Comparison of ENCODE assay signal across 20 cellular contexts in genomic region chrX:64570204-64570603, GRCh38.
DNase-seq lines count a peak whose midpoint lies in the region; TF ChIP-seq lines count a peak whose summit lies in the region.
"Had no signal": no experiment of that assay in that cellular context is flagged by ENCODE, and none has a peak within 500 bp of the region (broad histone marks: within the 10 kb centered on the region; RNA-seq: fewer than 3 reads in every experiment).

No MANE protein-coding gene starts in this region.

- H3K9me3 ChIP-seq in NT2/D1 (ENCODE audit: insufficient read depth, low read length) (no peaks in the 10 kb centered on the region), endodermal cell (ENCODE audit: control insufficient read depth, low read length) (no peaks in the 10 kb centered on the region)
- H3K9me3 ChIP-seq: prostate gland had no signal

- H3K27ac Mint-ChIP-seq in endodermal cell (no peak overlapping the region), progenitor cell of endocrine pancreas (no peak overlapping the region)
- no peak overlapping the region for H3K27ac Mint-ChIP-seq in activated CD4-positive, alpha-beta T cell treated with anti-CD3 and anti-CD28 coated beads, Interleukin-2, amount 10 ng/mL, durations not matched to agents 7 days and 5 days
- H3K27ac Mint-ChIP-seq: naive thymus-derived CD8-positive, alpha-beta T cell had no signal

- H3K27ac ChIP-seq in endodermal cell (ENCODE audit: low read depth, low read length) = no peak overlapping the region
- H3K27ac ChIP-seq: 22Rv1; BLaER1 treated with 17β-estradiol and CSF1 and Interleukin-3, amounts not matched to agents 10 nM and 100 nM; prostate gland; tibial nerve had no signal

- DNase-seq in DMS 273 (lab: John Stamatoyannopoulos, UW; ENCODE audit: unreplicated experiment) (peak; percentile 14), DMS 273 treated with DMSO at 0.1 percent for 48 hours (lab: John Stamatoyannopoulos, UW) (no peak), NT2/D1 (ENCODE audit: low read depth, low spot score) (peak; percentile 30), endodermal cell (peak; percentile 49), progenitor cell of endocrine pancreas (ENCODE audit: low spot score, unreplicated experiment) (no peak), GM19238 (ENCODE audit: insufficient read length, low spot score) (no peak), SK-N-DZ (ENCODE audit: low spot score) (no peak)
- DNase-seq in activated CD4-positive, alpha-beta T cell treated with anti-CD3 and anti-CD28 coated beads, Interleukin-2, amount 10 ng/mL, durations not matched to agents 7 days and 5 days = no peak
- DNase-seq: activated CD4-positive, alpha-beta T cell treated with anti-CD3 and anti-CD28 coated beads for 1 hour; aorta; naive thymus-derived CD8-positive, alpha-beta T cell; NCI-H187; NCI-H510A treated with DMSO at 0.1 percent for 48 hours; stimulated activated CD4-positive, alpha-beta T cell treated with anti-CD3 and anti-CD28 coated beads, Interleukin-12 subunit alpha, Interleukin-12 subunit beta, amount 100 ng/mL, for 4 hours; T-helper 2 cell had no signal

- no peaks in the 10 kb centered on the region for H3K36me3 ChIP-seq in NT2/D1 (ENCODE audit: insufficient read depth, insufficient read length, low read length)
- H3K36me3 ChIP-seq in endodermal cell (ENCODE audit: control insufficient read depth, insufficient read depth, low read length) = no peaks in the 10 kb centered on the region
- H3K36me3 ChIP-seq: BLaER1 treated with 17β-estradiol and CSF1 and Interleukin-3, amounts not matched to agents 10 nM and 100 nM; prostate gland; tibial nerve had no signal

- H3K27me3 ChIP-seq in NT2/D1 (ENCODE audit: insufficient read depth, insufficient read length) (no peaks in the 10 kb centered on the region), endodermal cell (ENCODE audit: control insufficient read depth, insufficient read depth, low read length, poor library complexity, severe bottlenecking) (no peaks in the 10 kb centered on the region)
- H3K27me3 ChIP-seq: tibial nerve had no signal

- CTCF ChIA-PET in activated CD4-positive, alpha-beta T cell treated with anti-CD3 and anti-CD28 coated beads, Interleukin-2, amount 10 ng/mL, durations not matched to agents 7 days and 5 days (lab: Charles Lee) = interaction anchor here (0.8 kb wide), 1 partner anchor 9 kb away, joined by 3 read pairs; no protein-coding TSS in a partner anchor

- no peaks in the 10 kb centered on the region for H3K4me1 Mint-ChIP-seq in endodermal cell
- H3K4me1 Mint-ChIP-seq in progenitor cell of endocrine pancreas (ENCODE audit: low read depth) = no peaks in the 10 kb centered on the region
- no peaks in the 10 kb centered on the region for H3K4me1 Mint-ChIP-seq in activated CD4-positive, alpha-beta T cell treated with anti-CD3 and anti-CD28 coated beads, Interleukin-2, amount 10 ng/mL, durations not matched to agents 7 days and 5 days
- H3K4me1 Mint-ChIP-seq: naive thymus-derived CD8-positive, alpha-beta T cell had no signal

- H3K9me3 Mint-ChIP-seq in endodermal cell = peaks cover 69% of the 10 kb centered on the region
- peaks cover 22% of the 10 kb centered on the region for H3K9me3 Mint-ChIP-seq in progenitor cell of endocrine pancreas (ENCODE audit: low read depth)
- H3K9me3 Mint-ChIP-seq in activated CD4-positive, alpha-beta T cell treated with anti-CD3 and anti-CD28 coated beads, Interleukin-2, amount 10 ng/mL, durations not matched to agents 7 days and 5 days = peaks cover 2% of the 10 kb centered on the region
- H3K9me3 Mint-ChIP-seq: stimulated activated memory B cell treated with anti-CD40 and anti-IgM and Interleukin-4, amounts not matched to agents 10 μg/mL and 1 μg/mL and 100 μg/mL, for 72 hours had no signal

- no peak overlapping the region for H3K4me3 Mint-ChIP-seq in endodermal cell
- H3K4me3 Mint-ChIP-seq in progenitor cell of endocrine pancreas (ENCODE audit: low read depth) = no peak overlapping the region
- H3K4me3 Mint-ChIP-seq in activated CD4-positive, alpha-beta T cell treated with anti-CD3 and anti-CD28 coated beads, Interleukin-2, amount 10 ng/mL, durations not matched to agents 7 days and 5 days = no peak overlapping the region
- H3K4me3 Mint-ChIP-seq: naive thymus-derived CD8-positive, alpha-beta T cell; stimulated activated memory B cell treated with anti-CD40 and anti-IgM and Interleukin-4, amounts not matched to agents 10 μg/mL and 1 μg/mL and 100 μg/mL, for 72 hours had no signal

- H3K4me1 ChIP-seq in NT2/D1 (ENCODE audit: insufficient read depth, insufficient read length) = no peaks in the 10 kb centered on the region
- no peaks in the 10 kb centered on the region for H3K4me1 ChIP-seq in endodermal cell (ENCODE audit: control insufficient read depth, insufficient read depth, low read length)
- H3K4me1 ChIP-seq: BLaER1 treated with 17β-estradiol and CSF1 and Interleukin-3, amounts not matched to agents 10 nM and 100 nM; prostate gland; tibial nerve had no signal

- H3K4me3 ChIP-seq in NT2/D1 (ENCODE audit: insufficient read length, low read depth) (no peak overlapping the region), endodermal cell (ENCODE audit: low read length) (no peak overlapping the region)
- H3K4me3 ChIP-seq: BLaER1 treated with 17β-estradiol and CSF1 and Interleukin-3, amounts not matched to agents 10 nM and 100 nM; prostate gland; tibial nerve had no signal

- H3K36me3 Mint-ChIP-seq in endodermal cell (ENCODE audit: low read depth) = no peaks in the 10 kb centered on the region
- H3K36me3 Mint-ChIP-seq in progenitor cell of endocrine pancreas (ENCODE audit: insufficient read depth) = no peaks in the 10 kb centered on the region
- H3K36me3 Mint-ChIP-seq in activated CD4-positive, alpha-beta T cell treated with anti-CD3 and anti-CD28 coated beads, Interleukin-2, amount 10 ng/mL, durations not matched to agents 7 days and 5 days (ENCODE audit: low read depth) = no peaks in the 10 kb centered on the region

- no peak overlapping the region for H3K9ac ChIP-seq in NT2/D1 (ENCODE audit: insufficient read length, low read depth)
- H3K9ac ChIP-seq in endodermal cell (ENCODE audit: extremely low read depth, low read length, poor library complexity, severe bottlenecking) = no peak overlapping the region
- H3K9ac ChIP-seq: BLaER1 treated with 17β-estradiol and CSF1 and Interleukin-3, amounts not matched to agents 10 nM and 100 nM had no signal

- peak; percentile 78 for TF ChIP-seq CTCF in endodermal cell (conservative IDR thresholded peaks at IDR 0.05)
- TF ChIP-seq CTCF in progenitor cell of endocrine pancreas (IDR thresholded peaks at IDR 0.05; ENCODE audit: unreplicated experiment) = peak; percentile 51

- POLR2A ChIA-PET in activated CD4-positive, alpha-beta T cell treated with anti-CD3 and anti-CD28 coated beads, Interleukin-2, amount 10 ng/mL, durations not matched to agents 7 days and 5 days (lab: Charles Lee) = no interaction called here

- H3K27me3 Mint-ChIP-seq in endodermal cell (ENCODE audit: insufficient read depth) (no peaks in the 10 kb centered on the region), progenitor cell of endocrine pancreas (no peaks in the 10 kb centered on the region)
- H3K27me3 Mint-ChIP-seq in activated CD4-positive, alpha-beta T cell treated with anti-CD3 and anti-CD28 coated beads, Interleukin-2, amount 10 ng/mL, durations not matched to agents 7 days and 5 days = no peaks in the 10 kb centered on the region
- H3K27me3 Mint-ChIP-seq: naive thymus-derived CD8-positive, alpha-beta T cell; stimulated activated memory B cell treated with anti-CD40 and anti-IgM and Interleukin-4, amounts not matched to agents 10 μg/mL and 1 μg/mL and 100 μg/mL, for 72 hours had no signal

Comparison
In these comparisons a context has a peak if more than half of its experiments do, and no peak if none do; other contexts are left out.
1. DNase-seq: peak in DMS 273 (single experiment), NT2/D1 (single experiment) and endodermal cell (single experiment); none in DMS 273 treated with DMSO at 0.1 percent for 48 hours (single experiment), progenitor cell of endocrine pancreas (single experiment), GM19238 (single experiment), activated CD4-positive, alpha-beta T cell treated with anti-CD3 and anti-CD28 coated beads, Interleukin-2, amount 10 ng/mL, durations not matched to agents 7 days and 5 days (single experiment) and SK-N-DZ (single experiment).